Comparison of ENCODE assay signal across 9 cellular contexts in genomic region chr15:48800811-48801460, GRCh38. TPM values are rescaled to one million over a fixed set of nuclear protein-coding genes. Genes with fewer than 3 reads are reported as not detected.
DNase-seq lines count a peak whose midpoint lies in the region; ATAC-seq, FAIRE-seq and TF ChIP-seq lines count a peak whose summit lies in the region.
"Had no signal": no experiment of that assay in that cellular context is flagged by ENCODE, and none has a peak within 500 bp of the region (broad histone marks: within the 10 kb centered on the region; RNA-seq: fewer than 3 reads in every experiment).

No MANE protein-coding gene starts in this region.

- H3K9ac ChIP-seq in GM12878 (ENCODE audit: control insufficient read depth, insufficient read depth, low read length), result no peak overlapping the region

- BruUV-seq in GM12878 (replicated peaks; lab: Mats Ljungman, UMichigan), result no TSS peak

- peak; percentile 66 for TF ChIP-seq RAD21 in GM12878 (IDR thresholded peaks at IDR 0.05; ENCODE audit: insufficient read depth, low read depth, low read length)

- H2AFZ ChIP-seq in GM12878 (ENCODE audit: control insufficient read depth, low read depth, low read length), result peak overlapping the region; percentile 4; the same call in 1 of the 2 replicates

- ATAC-seq in GM12878, result no peak
- ATAC-seq in right lobe of liver, result peak; percentile 59 to 79 (median 73)
- ATAC-seq in HG02588 (IDR thresholded peaks at IDR 0.05; ENCODE audit: unreplicated experiment), result no peak
- ATAC-seq in HG02759 (IDR thresholded peaks at IDR 0.05; ENCODE audit: unreplicated experiment), result no peak
- ATAC-seq in HG03159 (IDR thresholded peaks at IDR 0.05; ENCODE audit: unreplicated experiment), result no peak
- ATAC-seq in GM18511 (IDR thresholded peaks at IDR 0.05; ENCODE audit: unreplicated experiment), result no peak

- peaks cover 24% of the 10 kb centered on the region for H3K36me3 ChIP-seq in BE2C
- peaks cover 0 to 14% of the 10 kb centered on the region in 2 experiments for H3K36me3 ChIP-seq in GM12878 (ENCODE audit: control insufficient read depth in 2 of 2, insufficient read depth in 2 of 2, low read length in 1 of 2)
- no peaks in the 10 kb centered on the region for H3K36me3 ChIP-seq in right lobe of liver

- H3K27ac ChIP-seq in GM12878 (ENCODE audit: control insufficient read depth, insufficient read depth) (no peak overlapping the region), right lobe of liver (no peak overlapping the region)

- TF ChIP-seq EP300 in GM12878 (IDR thresholded peaks at IDR 0.05; ENCODE audit: borderline replicate concordance in 1 of 2, control insufficient read depth in 1 of 2, low read depth in 2 of 2, low read length in 2 of 2), result no peak

- TF ChIP-seq CTCF in BE2C (IDR thresholded peaks at IDR 0.05; ENCODE audit: low read depth, low read length) (peak; percentile 59), GM12878 (IDR thresholded peaks at IDR 0.05 in 2 of 3, conservative IDR thresholded peaks at IDR 0.05 in 1 of 3; ENCODE audit: control insufficient read depth in 2 of 3, extremely low read depth in 1 of 3, insufficient read depth in 1 of 3, low read depth in 3 of 3, low read length in 3 of 3) (peak; percentile 21 to 43 (median 32); a peak in 4 of 6 replicates), right lobe of liver (IDR thresholded peaks at IDR 0.05) (peak; percentile 50 to 62 (median 60))

- no peaks in the 10 kb centered on the region for H3K9me3 ChIP-seq in BE2C
- no peaks in the 10 kb centered on the region for H3K9me3 ChIP-seq in GM12878 (replicated peaks; ENCODE audit: control insufficient read depth, insufficient read depth, low read length)
- H3K9me3 ChIP-seq in right lobe of liver, result no peaks in the 10 kb centered on the region

- peaks cover 30% of the 10 kb centered on the region for H3K79me2 ChIP-seq in GM12878 (ENCODE audit: control insufficient read depth, insufficient read depth, low read length)

- no peak overlapping the region for H3K4me3 ChIP-seq in BE2C (ENCODE audit: low read depth, low read length)
- H3K4me3 ChIP-seq in GM12878, result no peak overlapping the region
- peak overlapping the region in 1 of 3 donors; percentile 0 for H3K4me3 ChIP-seq in right lobe of liver

- FAIRE-seq in GM12878 (lab: Jason Lieb, UNC), result no peak
- FAIRE-seq: H1 had no signal

- H3K4me1 ChIP-seq in BE2C, result peaks cover 40% of the 10 kb centered on the region
- peaks cover 12% of the 10 kb centered on the region for H3K4me1 ChIP-seq in GM12878 (ENCODE audit: control insufficient read depth, insufficient read depth, low read length)
- peaks cover 0 to 16% (median 0%) of the 10 kb centered on the region in 4 donors for H3K4me1 ChIP-seq in right lobe of liver

- TF ChIP-seq POLR2A in GM12878 (IDR thresholded peaks at IDR 0.05; ENCODE audit: low read depth, low read length), result no peak
- TF ChIP-seq POLR2A in right lobe of liver (IDR thresholded peaks at IDR 0.05), result no peak

- in situ Hi-C loops in KBM-7 (cut with MboI; ENCODE audit: low pct_unique_long_range_greater_than_20kb, low sequenced_read_pairs) (no loop called here), GM12878 (cut with MboI) (loop anchor here (25.0 kb wide), 1 partner anchor 639 kb away; no protein-coding TSS in a partner anchor)

- RAD21 ChIA-PET in GM12878 (lab: Charles Lee; ENCODE audit: unreplicated experiment), result interaction anchor here (0.7 to 5.6 kb wide), 10 partner anchors 10 to 449 kb away, joined by 3 to 50 read pairs (median 6); partner anchors contain the start of genes CEP152 and EID1

- H3K27me3 ChIP-seq in BE2C, result no peaks in the 10 kb centered on the region
- no peaks in the 10 kb centered on the region for H3K27me3 ChIP-seq in GM12878 (replicated peaks in 1 of 2; ENCODE audit: control insufficient read depth in 2 of 2, insufficient read depth in 2 of 2, low read length in 1 of 2)
- H3K27me3 ChIP-seq in right lobe of liver, result no peaks in the 10 kb centered on the region

- H3K4me2 ChIP-seq in GM12878 (ENCODE audit: control insufficient read depth, insufficient read depth), result no peak overlapping the region

- POLR2A ChIA-PET in GM12878 (lab: Charles Lee), result interaction anchor here (2.1 to 3.7 kb wide), 2 partner anchors 9 to 10 kb away, joined by 11 to 18 read pairs; partner anchors contain the start of gene CEP152

- CTCF ChIA-PET in GM12878 (lab: Yijun Ruan, JAX), result interaction anchor here (0.7 to 7.4 kb wide), 12 partner anchors 9 to 471 kb away, joined by 3 to 69 read pairs (median 5); partner anchors contain the start of gene CEP152

- DNase-seq in BE2C (no peak), KBM-7 (peak; percentile 25), GM12878 (ENCODE audit: low read depth, low spot score) (no peak), right lobe of liver (no peak)

- SMC1A ChIA-PET in GM12878 (lab: Charles Lee; ENCODE audit: uncharacterized antibody, unreplicated experiment), result interaction anchor here (0.6 to 6.2 kb wide), 11 partner anchors 9 to 446 kb away, joined by 3 to 32 read pairs (median 5); partner anchors contain the start of gene CEP152

- intact Hi-C loops in GM12878 (cut with micrococcal nuclease; ENCODE audit: unreplicated experiment), result no loop called here
- intact Hi-C loops in right lobe of liver (cut with DNase I), result no loop called here

- H4K20me1 ChIP-seq in GM12878 (ENCODE audit: control insufficient read depth, insufficient read depth), result no peaks in the 10 kb centered on the region

- WGBS in GM12878 (ENCODE audit: insufficient coverage, insufficient replicate concordance, low lambda C conversion rate, missing lambda C conversion rate), result 46% methylated on average over 4 of the region's 4 CpGs
- WGBS in right lobe of liver (ENCODE audit: insufficient coverage, low coverage, low lambda C conversion rate, missing lambda C conversion rate), result 12% methylated on average over 4 of the region's 4 CpGs

TF ChIP-seq in GM12878, 131 proteins besides CTCF, POLR2A, EP300 and RAD21:
- TF ChIP-seq CEBPZ (IDR thresholded peaks at IDR 0.05; ENCODE audit: low read depth, low read length) (no peak), SMC3 (IDR thresholded peaks at IDR 0.05; ENCODE audit: borderline replicate concordance, low read length) (peak; percentile 41; the same call in 1 of the 2 replicates)

RNA-seq across cellular contexts. Expression of gene CEP152, which starts 9.9 kb away (rescaled TPM):
- polyA plus RNA-seq in BE2C (2012; ENCODE audit: insufficient read depth, insufficient read length, low read depth), result 7.4 TPM
- 106 and 120 TPM in 2 replicates for total RNA-seq in GM12878 (2013; cell fraction: nucleolus; rRNA removed)
- total RNA-seq in GM12878 (2014; rRNA removed), result 13.1 and 14.1 TPM in 2 replicates
- total RNA-seq in GM12878 (2014; rRNA removed; fragmentation: Illumina TruSeq; extraction: Trizol), result 21.2 and 25.4 TPM in 2 replicates
- 12.0 and 15.3 TPM in 2 replicates for total RNA-seq in GM12878 (2021)
- polyA plus RNA-seq in GM12878 (2011; ENCODE audit: low read depth), result 3.6 TPM
- 6.9 and 8.6 TPM in 2 replicates for polyA plus RNA-seq in GM12878 (2011; rRNA removed)
- polyA plus RNA-seq in GM12878 (2011; cell fraction: cytosol; rRNA removed), result 2.5 and 4.8 TPM in 2 replicates
- 18.8 and 20.5 TPM in 2 replicates for polyA plus RNA-seq in GM12878 (2011; cell fraction: nucleus; rRNA removed)
- polyA plus RNA-seq in GM12878 (2012), result 6.2 and 9.2 TPM in 2 replicates
- 15.8 and 18.6 TPM in 2 replicates for polyA plus RNA-seq in GM12878 (2014; fragmentation: Illumina TruSeq; extraction: Trizol)
- polyA plus RNA-seq in GM12878 (2014; fragmentation: Nextera tagmentation; extraction: Ambion mirVana), result 1 to 10 TPM; 5.3 to 5.7 TPM
- 7.0 and 8.8 TPM in 2 replicates for polyA plus RNA-seq in GM12878 (2014; rRNA removed)
- 10 to 100 TPM; 19.6 to 22.6 TPM for polyA plus RNA-seq in GM12878 (2016; fragmentation: Nextera tagmentation; extraction: Ambion mirVana)
- 12.8 and 21.7 TPM in 2 replicates for polyA minus RNA-seq in GM12878 (2011; rRNA and poly(A)+ RNA removed)
- polyA minus RNA-seq in GM12878 (2011; cell fraction: cytosol; rRNA and poly(A)+ RNA removed), result 5.7 and 7.0 TPM in 2 replicates
- 39.8 and 52.7 TPM in 2 replicates for polyA minus RNA-seq in GM12878 (2011; cell fraction: nucleus; rRNA and poly(A)+ RNA removed)
- total RNA-seq in right lobe of liver, result 10 to 100 TPM in 1 of 6 experiments, 1 to 10 TPM in 4, under 1 TPM in 1; 0.93 to 40.3 (median 2.0) TPM

Comparison
In these comparisons a context has a peak if more than half of its experiments do, and no peak if none do; other contexts are left out.
1. ATAC-seq: peak in right lobe of liver (4 of 4); none in GM12878 (single experiment), HG02588 (single experiment), HG02759 (single experiment), HG03159 (single experiment) and GM18511 (single experiment).
2. Peak in every context shown above with its lines, with median percentiles within 50 percentile points of each other: CTCF ChIP-seq.